ENCODE assay signal across 27 cellular contexts in genomic region chr1:165890684-165891083, GRCh38.
A peak's percentile ranks its signal among the peaks of the same experiment; 100 is the strongest.
DNase-seq lines count a peak whose midpoint lies in the region; ATAC-seq and TF ChIP-seq lines count a peak whose summit lies in the region.
"Had no signal": no experiment of that assay in that cellular context is flagged by ENCODE, and none has a peak within 500 bp of the region (broad histone marks: within the 10 kb centered on the region; RNA-seq: fewer than 3 reads in every experiment).

No MANE protein-coding gene starts in this region.

- no peaks in the 10 kb centered on the region for H3K27me3 ChIP-seq in DND-41 (ENCODE audit: insufficient read depth, low read length, poor library complexity)
- H3K27me3 ChIP-seq: BLaER1 treated with 17β-estradiol and CSF1 and Interleukin-3, amounts not matched to agents 10 nM and 100 nM; left lung; sigmoid colon; SJCRH30 had no signal

- peaks cover 9% of the 10 kb centered on the region for H3K4me1 ChIP-seq in DND-41 (ENCODE audit: insufficient read depth, low read length)
- H3K4me1 ChIP-seq: left lung, parathyroid adenoma, sigmoid colon had no signal

- no peak overlapping the region for H3K27ac Mint-ChIP-seq in activated naive CD4-positive, alpha-beta T cell treated with anti-CD3 and anti-CD28 coated beads for 36 hours
- H3K27ac Mint-ChIP-seq: activated CD8-positive, alpha-beta T cell treated with anti-CD3 and anti-CD28 coated beads, Interleukin-2, amount 10 ng/mL, durations not matched to agents 7 days and 5 days; nephron had no signal

- H4K20me1 ChIP-seq in DND-41 (ENCODE audit: insufficient read depth, low read length) = peaks cover 85% of the 10 kb centered on the region

- peaks cover 100% of the 10 kb centered on the region for H3K79me2 ChIP-seq in DND-41 (ENCODE audit: insufficient read depth, low read length)
- H3K79me2 ChIP-seq: parathyroid adenoma had no signal

- H3K4me2 ChIP-seq in DND-41 (ENCODE audit: insufficient read depth, low read length) = no peak overlapping the region
- H3K4me2 ChIP-seq: BLaER1 treated with 17β-estradiol and CSF1 and Interleukin-3, amounts not matched to agents 10 nM and 100 nM had no signal

- ATAC-seq in DND-41 (ENCODE audit: insufficient read depth, low read depth) (no peak), omental fat pad (ENCODE audit: low FRiP score) (peak; percentile 75)
- ATAC-seq: activated CD8-positive, alpha-beta T cell treated with anti-CD3 and anti-CD28 coated beads, Interleukin-2, amount 10 ng/mL, durations not matched to agents 7 days and 5 days; GM12878; left lung had no signal

- no peaks in the 10 kb centered on the region for H3K9me3 Mint-ChIP-seq in activated naive CD4-positive, alpha-beta T cell treated with anti-CD3 and anti-CD28 coated beads for 36 hours
- H3K9me3 Mint-ChIP-seq: nephron had no signal

- CTCF ChIA-PET in activated naive CD4-positive, alpha-beta T cell treated with anti-CD3 and anti-CD28 coated beads for 36 hours (lab: Charles Lee) = no interaction called here

- H3K36me3 ChIP-seq in DND-41 (ENCODE audit: insufficient read depth, low read length) = peaks cover 80% of the 10 kb centered on the region

- peaks cover 47% of the 10 kb centered on the region for H3K36me3 Mint-ChIP-seq in activated naive CD4-positive, alpha-beta T cell treated with anti-CD3 and anti-CD28 coated beads for 36 hours (ENCODE audit: low read depth)

- H3K9ac ChIP-seq in DND-41 (ENCODE audit: low read depth, low read length) = no peak overlapping the region
- H3K9ac ChIP-seq: BLaER1 treated with 17β-estradiol and CSF1 and Interleukin-3, amounts not matched to agents 10 nM and 100 nM; parathyroid adenoma had no signal

- TF ChIP-seq CTCF in DND-41 (IDR thresholded peaks at IDR 0.05; ENCODE audit: borderline replicate concordance, extremely low read depth, low read length, poor library complexity, severe bottlenecking) = no peak
- no peak for TF ChIP-seq CTCF in fibroblast of mammary gland (conservative IDR thresholded peaks at IDR 0.05; ENCODE audit: control insufficient read depth, insufficient read depth, low read depth, low read length)
- no peak for TF ChIP-seq CTCF in omental fat pad (IDR thresholded peaks at IDR 0.05)

- H3K27ac ChIP-seq in DND-41 (ENCODE audit: low read length) = 0 out of 2 replicates have a peak overlapping the region, but pooled peaks have one; percentile 2
- H3K27ac ChIP-seq: BLaER1 treated with 17β-estradiol and CSF1 and Interleukin-3, amounts not matched to agents 10 nM and 100 nM; left lung; parathyroid adenoma; sigmoid colon; SJCRH30 had no signal

- no peaks in the 10 kb centered on the region for H3K4me1 Mint-ChIP-seq in activated naive CD4-positive, alpha-beta T cell treated with anti-CD3 and anti-CD28 coated beads for 36 hours (ENCODE audit: low read depth)

- H3K4me3 Mint-ChIP-seq in activated naive CD4-positive, alpha-beta T cell treated with anti-CD3 and anti-CD28 coated beads for 36 hours = no peak overlapping the region
- H3K4me3 Mint-ChIP-seq: activated CD8-positive, alpha-beta T cell treated with anti-CD3 and anti-CD28 coated beads, Interleukin-2, amount 10 ng/mL, durations not matched to agents 7 days and 5 days; nephron had no signal

- DNase-seq in DND-41 (no peak), NCI-H226 (peak; percentile 84), fibroblast of mammary gland (ENCODE audit: low read depth) (peak; percentile 28), omental fat pad (ENCODE audit: low spot score) (no peak), RPMI8226 (no peak), posterior vena cava (ENCODE audit: low spot score) (no peak), globus pallidus (ENCODE audit: low spot score) (no peak)
- no peak for DNase-seq in activated naive CD4-positive, alpha-beta T cell treated with anti-CD3 and anti-CD28 coated beads for 36 hours
- DNase-seq: ACHN; activated CD8-positive, alpha-beta T cell treated with anti-CD3 and anti-CD28 coated beads, Interleukin-2, amount 10 ng/mL, durations not matched to agents 7 days and 5 days; activated effector memory CD4-positive, alpha-beta T cell treated with anti-CD3 and anti-CD28 coated beads, Interleukin-2, amount 50 U/mL, for 16 hours; activated T-cell treated with anti-CD3 and anti-CD28 coated beads for 4 hours; Caco-2; caudate nucleus; DMS79 treated with DMSO at 0.1 percent for 48 hours; KG1; left lung; midbrain; NCI-H1436 treated with DMSO at 0.1 percent for 48 hours; NCI-H510A treated with DMSO at 0.1 percent for 48 hours; NK-92 treated with Interleukin-12 subunit alpha and Interleukin-12 subunit beta, amount 100 ng/mL, for 24 hours; sigmoid colon; SJCRH30 had no signal

- H2AFZ ChIP-seq in DND-41 (ENCODE audit: low read depth, low read length) = no peak overlapping the region
- H2AFZ ChIP-seq: parathyroid adenoma had no signal

- no peaks in the 10 kb centered on the region for H3K9me3 ChIP-seq in DND-41 (ENCODE audit: insufficient read depth, low read length, severe bottlenecking)
- H3K9me3 ChIP-seq: BLaER1 treated with 17β-estradiol and CSF1 and Interleukin-3, amounts not matched to agents 10 nM and 100 nM; Caco-2; left lung; sigmoid colon; SJCRH30 had no signal

- no peak overlapping the region for H3K4me3 ChIP-seq in DND-41 (ENCODE audit: low read depth in 1 of 2, low read length in 2 of 2)
- no peak overlapping the region for H3K4me3 ChIP-seq in fibroblast of mammary gland (ENCODE audit: control insufficient read depth, low read depth, low read length)
- H3K4me3 ChIP-seq: BLaER1 treated with 17β-estradiol and CSF1 and Interleukin-3, amounts not matched to agents 10 nM and 100 nM; GM12878; left lung; sigmoid colon; SJCRH30 had no signal

- no peaks in the 10 kb centered on the region for H3K27me3 Mint-ChIP-seq in activated naive CD4-positive, alpha-beta T cell treated with anti-CD3 and anti-CD28 coated beads for 36 hours (ENCODE audit: low read depth)

- intact Hi-C loops in activated naive CD4-positive, alpha-beta T cell treated with anti-CD3 and anti-CD28 coated beads for 36 hours (cut with micrococcal nuclease) = no loop called here
- intact Hi-C loops in posterior vena cava (cut with DNase I) = no loop called here

Comparison
In these comparisons a context has a peak if more than half of its experiments do, and no peak if none do; other contexts are left out.
1. DNase-seq: peak in NCI-H226 (single experiment) and fibroblast of mammary gland (single experiment); none in DND-41 (single experiment), omental fat pad (single experiment), RPMI8226 (single experiment), activated naive CD4-positive, alpha-beta T cell treated with anti-CD3 and anti-CD28 coated beads for 36 hours (single experiment), posterior vena cava (single experiment) and globus pallidus (single experiment).